In the genomic region with DNA sequence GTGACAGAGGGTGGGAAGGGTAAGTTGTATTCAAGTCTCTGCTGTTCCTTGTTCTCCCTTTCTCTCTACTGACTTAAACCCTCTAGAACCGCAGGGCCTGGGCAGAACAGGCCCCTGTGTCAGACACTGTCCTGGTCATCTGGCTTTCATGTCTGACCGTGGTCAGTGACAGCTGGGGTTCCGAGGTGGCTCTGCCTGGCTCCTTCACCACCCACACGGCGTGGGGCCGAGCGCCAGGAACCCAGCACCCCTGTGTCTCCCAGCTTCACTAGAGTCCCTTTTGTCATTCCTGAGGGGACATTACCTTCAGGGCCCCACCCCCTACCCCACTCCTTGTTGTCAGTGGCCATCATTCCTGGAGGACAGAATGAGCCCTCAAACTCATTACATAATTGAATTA, we compare ENCODE assay signal across 20 cellular contexts.
DNase-seq lines count a peak whose midpoint lies in the region; TF ChIP-seq lines count a peak whose summit lies in the region.
"Had no signal": no experiment of that assay in that cellular context is flagged by ENCODE, and none has a peak within 500 bp of the region (broad histone marks: within the 10 kb centered on the region; RNA-seq: fewer than 3 reads in every experiment).

No MANE protein-coding gene starts in this region.

- H3K4me1 ChIP-seq in left ventricle myocardium inferior (no peaks in the 10 kb centered on the region), trophoblast cell (ENCODE audit: control insufficient read depth in 1 of 2, insufficient read depth in 2 of 2, low read length in 2 of 2) (no peaks in the 10 kb centered on the region)
- H3K4me1 ChIP-seq: A549, BLaER1 had no signal

- H2AK5ac ChIP-seq in trophoblast cell (ENCODE audit: low read length), result no peak overlapping the region

- H3K14ac ChIP-seq in trophoblast cell (ENCODE audit: low read length), result no peak overlapping the region

- no peak overlapping the region for H2BK5ac ChIP-seq in trophoblast cell (ENCODE audit: low read depth, low read length, poor library complexity)

- no CpG with 5 or more reads among the region's 7 CpGs for WGBS in trophoblast cell (ENCODE audit: extremely low coverage, insufficient coverage, insufficient read length)

- no peak overlapping the region for H2BK120ac ChIP-seq in trophoblast cell (ENCODE audit: insufficient read depth, low read length, poor library complexity)

- H3K36me3 ChIP-seq in left ventricle myocardium inferior, result peaks cover 29% of the 10 kb centered on the region
- no peaks in the 10 kb centered on the region for H3K36me3 ChIP-seq in trophoblast cell (ENCODE audit: control insufficient read depth in 1 of 2, insufficient read depth in 2 of 2, low read length in 2 of 2)

- H3K4me2 ChIP-seq in trophoblast cell (ENCODE audit: low read length), result no peak overlapping the region
- H3K4me2 ChIP-seq: A549, BLaER1, PC-9 had no signal

- DNase-seq in cardiac septum (ENCODE audit: low spot score), result peak; percentile 60
- DNase-seq in left ventricle myocardium inferior, result no peak
- peak; percentile 31 for DNase-seq in ecto neural progenitor cell (ENCODE audit: low spot score)
- no peak for DNase-seq in trophoblast cell
- no peak for DNase-seq in dermis blood vessel endothelial cell
- no peak for DNase-seq in T-helper 1 cell
- no peak for DNase-seq in NCI-H2227 (lab: John Stamatoyannopoulos, UW; ENCODE audit: unreplicated experiment)
- DNase-seq: CD8-positive, alpha-beta memory T cell; DMS79; GM23248; HCEC 1CT; KG1; NCI-H1417; NCI-H187 treated with DMSO at 0.1 percent for 48 hours; NCI-H345; NCI-H524 treated with DMSO at 0.1 percent for 48 hours; PC-9 had no signal

- intact Hi-C loops in cardiac septum (cut with DNase I), result no loop called here
- intact Hi-C loops in left ventricle myocardium inferior (cut with micrococcal nuclease), result no loop called here

- H3K4ac ChIP-seq in trophoblast cell (ENCODE audit: low read depth, low read length), result no peak overlapping the region

- H3K9me3 ChIP-seq in left ventricle myocardium inferior (replicated peaks) (no peaks in the 10 kb centered on the region), trophoblast cell (ENCODE audit: insufficient read depth, low read depth, low read length) (peaks cover 2% of the 10 kb centered on the region)
- H3K9me3 ChIP-seq: A549, BLaER1 had no signal

- no peak overlapping the region for H3K18ac ChIP-seq in trophoblast cell (ENCODE audit: low read length)

- no peak overlapping the region for H3K4me3 ChIP-seq in left ventricle myocardium inferior
- peak overlapping the region; percentile 5 for H3K4me3 ChIP-seq in trophoblast cell (ENCODE audit: low read depth, low read length)
- H3K4me3 ChIP-seq: A549, BLaER1, GM23248, PC-9 had no signal

- H3K27me3 ChIP-seq in left ventricle myocardium inferior (ENCODE audit: low read depth), result no peaks in the 10 kb centered on the region
- no peaks in the 10 kb centered on the region for H3K27me3 ChIP-seq in trophoblast cell (ENCODE audit: insufficient read depth, low read length)
- H3K27me3 ChIP-seq: BLaER1 had no signal

- no peak overlapping the region for H3K9ac ChIP-seq in trophoblast cell (ENCODE audit: low read length)
- H3K9ac ChIP-seq: BLaER1, GM23248 had no signal

- no peak overlapping the region for H2AFZ ChIP-seq in trophoblast cell (ENCODE audit: insufficient read depth, low read length, poor library complexity)
- H2AFZ ChIP-seq: GM23248, PC-9 had no signal

- no peak for TF ChIP-seq CTCF in left ventricle myocardium inferior (IDR thresholded peaks at IDR 0.05; ENCODE audit: borderline replicate concordance)

- H4K8ac ChIP-seq in trophoblast cell (ENCODE audit: low read depth, low read length), result no peak overlapping the region

- H4K91ac ChIP-seq in trophoblast cell (ENCODE audit: low read depth, low read length), result no peak overlapping the region

- no peaks in the 10 kb centered on the region for H3K79me2 ChIP-seq in trophoblast cell (ENCODE audit: control insufficient read depth, insufficient read depth, low read length, poor library complexity)

- no peak overlapping the region for H3K27ac ChIP-seq in left ventricle myocardium inferior (replicated peaks)
- no peak overlapping the region for H3K27ac ChIP-seq in trophoblast cell (ENCODE audit: low read depth, low read length)
- H3K27ac ChIP-seq: A549, BLaER1, GM23248, PC-9, RWPE1 had no signal

- no peaks in the 10 kb centered on the region for H3K79me1 ChIP-seq in trophoblast cell (ENCODE audit: low read length)

- no peak overlapping the region for H3K23ac ChIP-seq in trophoblast cell (ENCODE audit: low read length)

- no peak overlapping the region for H4K12ac ChIP-seq in trophoblast cell (ENCODE audit: low read depth, low read length)

- H2BK12ac ChIP-seq in trophoblast cell (ENCODE audit: low read length), result no peak overlapping the region

Comparison
In these comparisons a context has a peak if more than half of its experiments do, and no peak if none do; other contexts are left out.
1. DNase-seq: peak in cardiac septum (single experiment) and ecto neural progenitor cell (single experiment); none in left ventricle myocardium inferior (single experiment), trophoblast cell (0 of 2), dermis blood vessel endothelial cell (single experiment), T-helper 1 cell (0 of 5) and NCI-H2227 (single experiment).